ENCODE assay signal across 1 cellular context in the genomic region with DNA sequence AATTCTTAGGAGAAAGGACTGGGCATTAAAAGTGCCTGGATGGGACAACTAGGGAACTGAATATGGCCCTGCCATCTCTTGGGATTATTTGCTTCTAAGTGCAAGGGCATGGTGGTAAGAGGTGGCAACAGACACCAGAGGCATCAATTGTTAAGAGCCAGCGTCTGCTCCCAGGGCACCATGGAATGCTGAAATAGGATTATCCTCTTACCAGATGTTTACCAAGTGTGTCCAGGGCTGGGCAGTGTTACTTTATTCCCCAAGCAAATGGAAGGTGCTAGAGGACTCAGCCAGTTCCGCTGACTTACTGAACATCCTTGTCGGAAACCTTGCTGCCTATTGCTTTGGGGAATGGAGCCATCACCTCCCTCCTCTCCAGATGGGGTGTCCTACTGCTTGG.
TF ChIP-seq lines count a peak whose summit lies in the region.

No MANE protein-coding gene starts in this region.

TF ChIP-seq in IMR-90, 13 proteins besides CTCF, POLR2A, EP300 and RAD21 (continued from another document):
- TF ChIP-seq, protein P1, sequence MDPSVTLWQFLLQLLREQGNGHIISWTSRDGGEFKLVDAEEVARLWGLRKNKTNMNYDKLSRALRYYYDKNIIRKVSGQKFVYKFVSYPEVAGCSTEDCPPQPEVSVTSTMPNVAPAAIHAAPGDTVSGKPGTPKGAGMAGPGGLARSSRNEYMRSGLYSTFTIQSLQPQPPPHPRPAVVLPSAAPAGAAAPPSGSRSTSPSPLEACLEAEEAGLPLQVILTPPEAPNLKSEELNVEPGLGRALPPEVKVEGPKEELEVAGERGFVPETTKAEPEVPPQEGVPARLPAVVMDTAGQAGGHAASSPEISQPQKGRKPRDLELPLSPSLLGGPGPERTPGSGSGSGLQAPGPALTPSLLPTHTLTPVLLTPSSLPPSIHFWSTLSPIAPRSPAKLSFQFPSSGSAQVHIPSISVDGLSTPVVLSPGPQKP (IDR thresholded peaks at IDR 0.05; ENCODE audit: borderline replicate concordance, low read depth, low read length), result no peak
- TF ChIP-seq MXI1 (IDR thresholded peaks at IDR 0.05; ENCODE audit: borderline replicate concordance, low read depth, low read length), result no peak
- no peak for TF ChIP-seq CEBPB (IDR thresholded peaks at IDR 0.05; ENCODE audit: low read depth, low read length)
- no peak for TF ChIP-seq CHD1 (IDR thresholded peaks at IDR 0.05; ENCODE audit: low read depth, low read length)
- no peak for TF ChIP-seq FOS (IDR thresholded peaks at IDR 0.05; ENCODE audit: low read depth, low read length)
- no peak for TF ChIP-seq NFE2L2 (IDR thresholded peaks at IDR 0.05; ENCODE audit: low read depth, low read length)
